In the genomic region with DNA sequence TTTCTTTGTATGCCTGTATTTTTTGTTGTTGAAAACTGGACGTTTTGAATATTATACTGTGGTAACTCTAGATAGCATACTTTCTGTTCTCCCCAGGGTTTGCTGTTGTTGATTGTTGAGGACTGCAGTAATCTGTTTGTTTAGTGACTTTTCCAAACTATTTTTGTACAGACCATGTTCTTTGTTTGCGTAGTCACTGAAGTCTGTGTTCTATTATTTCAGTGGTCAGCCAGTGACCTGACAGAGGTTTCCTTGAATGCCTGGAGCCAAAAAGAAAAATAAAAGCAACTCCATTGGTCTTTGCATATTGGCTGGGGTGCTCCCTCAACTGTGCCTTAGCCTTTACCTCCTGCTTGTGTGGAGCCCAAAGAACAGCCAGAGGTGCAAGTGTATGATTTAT, we compare ENCODE assay signal across 1 cellular context.
TF ChIP-seq lines count a peak whose summit lies in the region.

No MANE protein-coding gene starts in this region.

TF ChIP-seq in K562, 482 proteins besides CTCF, POLR2A, EP300 and RAD21 (continued from another document):
- no peak for TF ChIP-seq THRA (IDR thresholded peaks at IDR 0.05)
- no peak for TF ChIP-seq ZNF24 (IDR thresholded peaks at IDR 0.05)
- no peak for TF ChIP-seq ZNF644 (tag; IDR thresholded peaks at IDR 0.05; ENCODE audit: low read depth)
- TF ChIP-seq CEBPB (tag; IDR thresholded peaks at IDR 0.05): no peak
- no peak for TF ChIP-seq ZNF449 (CRISPR knock-in tag; IDR thresholded peaks at IDR 0.05)
- TF ChIP-seq ATF3 (IDR thresholded peaks at IDR 0.05): no peak
- TF ChIP-seq ATF3 (CRISPR knock-in tag; conservative IDR thresholded peaks at IDR 0.05): no peak
- TF ChIP-seq AFF1 (IDR thresholded peaks at IDR 0.05; ENCODE audit: low read depth in 1 of 2, partially characterized antibody in 2 of 2): no peak
- TF ChIP-seq KLF10 (CRISPR knock-in tag; IDR thresholded peaks at IDR 0.05): no peak
- no peak for TF ChIP-seq SP2 (IDR thresholded peaks at IDR 0.05; ENCODE audit: extremely low read depth, low read depth, low read length, poor library complexity, severe bottlenecking)
- TF ChIP-seq SRSF3 (IDR thresholded peaks at IDR 0.05; ENCODE audit: insufficient read depth, low read length): no peak
- no peak for TF ChIP-seq SMAD4 (CRISPR knock-in tag; conservative IDR thresholded peaks at IDR 0.05)
- TF ChIP-seq ZNF79 (CRISPR knock-in tag; IDR thresholded peaks at IDR 0.05; ENCODE audit: low read depth): no peak
- no peak for TF ChIP-seq BRF1 (IDR thresholded peaks at IDR 0.05; ENCODE audit: borderline replicate concordance, extremely low read depth, insufficient read length)
